Comparison of ENCODE assay signal across 30 cellular contexts in the genomic region with DNA sequence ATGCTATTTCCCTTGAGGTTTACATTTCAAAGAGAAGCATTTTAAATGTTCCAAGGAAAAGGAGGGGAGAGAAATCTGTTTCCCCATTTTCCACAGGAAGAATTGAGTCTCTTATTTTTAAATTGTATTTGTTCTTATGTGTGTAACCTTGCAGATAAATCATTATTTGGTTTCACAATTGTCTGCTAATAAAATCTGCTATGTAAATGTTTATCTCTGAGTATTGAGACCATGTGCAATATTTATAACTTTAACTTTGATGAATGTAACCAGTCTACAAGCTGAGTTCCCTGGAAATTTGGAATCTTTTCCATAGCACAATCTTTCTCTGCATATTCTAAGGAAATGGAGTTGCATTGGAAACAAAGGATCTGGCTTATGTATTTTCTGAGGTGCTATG.
"Had no signal": no experiment of that assay in that cellular context is flagged by ENCODE, and none has a peak within 500 bp of the region (broad histone marks: within the 10 kb centered on the region; RNA-seq: fewer than 3 reads in every experiment).

No MANE protein-coding gene starts in this region.

- H3K27ac Mint-ChIP-seq: naive thymus-derived CD8-positive, alpha-beta T cell; natural killer cell treated with Interleukin-12 subunit alpha and Interleukin-12 subunit beta and Interleukin-15 and Interleukin-18, amount 100 ng/mL, for 72 hours; nephron progenitor cell; stimulated activated memory B cell treated with anti-CD40 and anti-IgM and Interleukin-4, amounts not matched to agents 10 μg/mL and 1 μg/mL and 100 μg/mL, for 72 hours; stimulated activated naive CD8-positive, alpha-beta T cell treated with anti-CD3 and anti-CD28 coated beads, Interleukin-15, amount 100 ng/mL, for 72 hours; type B pancreatic cell had no signal

- H3K36me3 ChIP-seq: neutrophil, pancreas, prostate gland, right lobe of liver, spleen, suprapubic skin, tibial artery, transverse colon, upper lobe of right lung, uterus had no signal

- H3K4me3 Mint-ChIP-seq: naive thymus-derived CD8-positive, alpha-beta T cell; natural killer cell treated with Interleukin-12 subunit alpha and Interleukin-12 subunit beta and Interleukin-15 and Interleukin-18, amount 100 ng/mL, for 72 hours; nephron progenitor cell; neural crest cell; stimulated activated memory B cell treated with anti-CD40 and anti-IgM and Interleukin-4, amounts not matched to agents 10 μg/mL and 1 μg/mL and 100 μg/mL, for 72 hours; stimulated activated naive CD8-positive, alpha-beta T cell treated with anti-CD3 and anti-CD28 coated beads, Interleukin-15, amount 100 ng/mL, for 72 hours; type B pancreatic cell had no signal

- H3K27me3 Mint-ChIP-seq: natural killer cell treated with Interleukin-12 subunit alpha and Interleukin-12 subunit beta and Interleukin-15 and Interleukin-18, amount 100 ng/mL, for 72 hours; stimulated activated memory B cell treated with anti-CD40 and anti-IgM and Interleukin-4, amounts not matched to agents 10 μg/mL and 1 μg/mL and 100 μg/mL, for 72 hours; stimulated activated naive CD8-positive, alpha-beta T cell treated with anti-CD3 and anti-CD28 coated beads, Interleukin-15, amount 100 ng/mL, for 72 hours; type B pancreatic cell had no signal

- H3K4me1 Mint-ChIP-seq: naive thymus-derived CD8-positive, alpha-beta T cell; nephron progenitor cell; neural crest cell; stimulated activated memory B cell treated with anti-CD40 and anti-IgM and Interleukin-4, amounts not matched to agents 10 μg/mL and 1 μg/mL and 100 μg/mL, for 72 hours; stimulated activated naive CD8-positive, alpha-beta T cell treated with anti-CD3 and anti-CD28 coated beads, Interleukin-15, amount 100 ng/mL, for 72 hours had no signal

- H3K36me3 Mint-ChIP-seq: naive thymus-derived CD8-positive, alpha-beta T cell; natural killer cell treated with Interleukin-12 subunit alpha and Interleukin-12 subunit beta and Interleukin-15 and Interleukin-18, amount 100 ng/mL, for 72 hours; stimulated activated memory B cell treated with anti-CD40 and anti-IgM and Interleukin-4, amounts not matched to agents 10 μg/mL and 1 μg/mL and 100 μg/mL, for 72 hours; type B pancreatic cell had no signal

- DNase-seq: naive thymus-derived CD8-positive, alpha-beta T cell; nephron progenitor cell; nucleus accumbens; pancreas; right cardiac atrium; right lobe of liver; spleen; stimulated activated CD4-positive, alpha-beta T cell treated with anti-CD3 and anti-CD28 coated beads, Interleukin-12 subunit alpha, Interleukin-12 subunit beta, amount 100 ng/mL, for 4 hours; stimulated activated CD4-positive, alpha-beta T cell treated with anti-CD3 and anti-CD28 coated beads, Interleukin-1b, Interleukin-23, amount 100 ng/mL, for 48 hours; stimulated activated CD4-positive, alpha-beta T cell treated with anti-CD3 and anti-CD28 coated beads, Interleukin-4, amount 100 ng/mL, for 1 hour; stimulated activated CD4-positive, alpha-beta T cell treated with anti-CD3 and anti-CD28 coated beads, Interleukin-4, amount 100 ng/mL, for 4 hours; stimulated activated CD8-positive, alpha-beta memory T cell treated with anti-CD3 and anti-CD28 coated beads, Interleukin-4, amount 100 ng/mL, for 48 hours; stimulated activated naive CD4-positive, alpha-beta T cell; stimulated activated naive CD8-positive, alpha-beta T cell treated with anti-CD3 and anti-CD28 coated beads, Interleukin-15, amount 100 ng/mL, for 72 hours; stimulated activated naive CD8-positive, alpha-beta T cell treated with anti-CD3 and anti-CD28 coated beads, Interleukin-15, Interleukin-2, amounts not matched to agents 100 U/mL and 50 U/mL, for 24 hours; substantia nigra; testis; tibial artery; transverse colon; upper lobe of right lung; uterus had no signal

- H3K9me3 Mint-ChIP-seq: natural killer cell treated with Interleukin-12 subunit alpha and Interleukin-12 subunit beta and Interleukin-15 and Interleukin-18, amount 100 ng/mL, for 72 hours; neural crest cell; stimulated activated memory B cell treated with anti-CD40 and anti-IgM and Interleukin-4, amounts not matched to agents 10 μg/mL and 1 μg/mL and 100 μg/mL, for 72 hours; stimulated activated naive CD8-positive, alpha-beta T cell treated with anti-CD3 and anti-CD28 coated beads, Interleukin-15, amount 100 ng/mL, for 72 hours; type B pancreatic cell had no signal

- H3K9me3 ChIP-seq: neutrophil, pancreas, prostate gland, right lobe of liver, spleen, suprapubic skin, testis, tibial artery, transverse colon, upper lobe of right lung, uterus had no signal

- ATAC-seq: naive thymus-derived CD8-positive, alpha-beta T cell; natural killer cell treated with Interleukin-12 subunit alpha and Interleukin-12 subunit beta and Interleukin-15 and Interleukin-18, amount 100 ng/mL, for 72 hours; pancreas; right cardiac atrium; right lobe of liver; stimulated activated memory B cell treated with anti-CD40 and anti-IgM and Interleukin-4, amounts not matched to agents 10 μg/mL and 1 μg/mL and 100 μg/mL, for 72 hours; stimulated activated naive CD8-positive, alpha-beta T cell treated with anti-CD3 and anti-CD28 coated beads, Interleukin-15, amount 100 ng/mL, for 72 hours; stimulated activated naive CD8-positive, alpha-beta T cell treated with anti-CD3 and anti-CD28 coated beads, Interleukin-15, Interleukin-2, amounts not matched to agents 100 U/mL and 50 U/mL, for 24 hours; upper lobe of right lung had no signal

- H3K4me1 ChIP-seq: pancreas, prostate gland, right lobe of liver, spleen, suprapubic skin, testis, upper lobe of right lung, uterus had no signal

- H3K27me3 ChIP-seq: neutrophil, pancreas, right lobe of liver, spleen, suprapubic skin, testis, tibial artery, transverse colon, upper lobe of right lung, uterus had no signal

- H3K4me3 ChIP-seq: pancreas, prostate gland, right lobe of liver, skin epidermis, smooth muscle cell, spleen, suprapubic skin, testis, tibial artery, transverse colon, upper lobe of right lung, uterus had no signal

- H3K27ac ChIP-seq: neutrophil, pancreas, prostate gland, right lobe of liver, skin epidermis, spleen, suprapubic skin, testis, tibial artery, upper lobe of right lung, uterus had no signal
